19 cellular contexts compared by ENCODE assay signal in genomic region chr11:81224396-81224795, GRCh38.
A peak's percentile ranks its signal among the peaks of the same experiment; 100 is the strongest.
DNase-seq lines count a peak whose midpoint lies in the region; ATAC-seq and TF ChIP-seq lines count a peak whose summit lies in the region.
"Had no signal": no experiment of that assay in that cellular context is flagged by ENCODE, and none has a peak within 500 bp of the region (broad histone marks: within the 10 kb centered on the region; RNA-seq: fewer than 3 reads in every experiment).

No MANE protein-coding gene starts in this region.

- H3K27me3 ChIP-seq in brain microvascular endothelial cell (replicated peaks) = no peaks in the 10 kb centered on the region
- H3K27me3 ChIP-seq: BE2C had no signal

- in situ Hi-C loops in brain microvascular endothelial cell (cut with HindIII; ENCODE audit: low pct_ligation_motif_present, low sequenced_read_pairs) = no loop called here

- H3K36me3 ChIP-seq in brain microvascular endothelial cell (replicated peaks) = no peaks in the 10 kb centered on the region
- H3K36me3 ChIP-seq: BE2C had no signal

- DNase-seq in HT1080 (ENCODE audit: low read depth) (peak; percentile 33), brain microvascular endothelial cell (peak; percentile 74), iris pigment epithelial cell (ENCODE audit: low read depth) (peak; percentile 78), NCI-H510A (lab: John Stamatoyannopoulos, UW) (no peak), NCI-H345 (lab: John Stamatoyannopoulos, UW) (no peak)
- DNase-seq: ACHN; BE2C; C1 segment of cervical spinal cord; CD4-positive, CD25-positive, alpha-beta regulatory T cell; CD8-positive, alpha-beta memory T cell; COR-L47; DMS153; DMS79; GF-D8; HCEC 1CT had no signal

- H3K27ac ChIP-seq in brain microvascular endothelial cell = peak overlapping the region; percentile 14
- H3K27ac ChIP-seq: HL-60 had no signal

- ATAC-seq in HG03565 (IDR thresholded peaks at IDR 0.05; ENCODE audit: unreplicated experiment) = no peak
- ATAC-seq: GM23338, HepG2 had no signal

- TF ChIP-seq CTCF in brain microvascular endothelial cell (IDR thresholded peaks at IDR 0.05; ENCODE audit: low read depth, low read length, missing control alignments) = no peak

- no peak overlapping the region for H3K4me3 ChIP-seq in brain microvascular endothelial cell (ENCODE audit: low read depth, low read length)
- H3K4me3 ChIP-seq: GM23338 had no signal

Comparison
In these comparisons a context has a peak if more than half of its experiments do, and no peak if none do; other contexts are left out.
1. DNase-seq: peak in HT1080 (single experiment), brain microvascular endothelial cell (single experiment) and iris pigment epithelial cell (single experiment); none in NCI-H510A (single experiment) and NCI-H345 (single experiment).